ENCODE assay signal across 1 cellular context in the genomic region with DNA sequence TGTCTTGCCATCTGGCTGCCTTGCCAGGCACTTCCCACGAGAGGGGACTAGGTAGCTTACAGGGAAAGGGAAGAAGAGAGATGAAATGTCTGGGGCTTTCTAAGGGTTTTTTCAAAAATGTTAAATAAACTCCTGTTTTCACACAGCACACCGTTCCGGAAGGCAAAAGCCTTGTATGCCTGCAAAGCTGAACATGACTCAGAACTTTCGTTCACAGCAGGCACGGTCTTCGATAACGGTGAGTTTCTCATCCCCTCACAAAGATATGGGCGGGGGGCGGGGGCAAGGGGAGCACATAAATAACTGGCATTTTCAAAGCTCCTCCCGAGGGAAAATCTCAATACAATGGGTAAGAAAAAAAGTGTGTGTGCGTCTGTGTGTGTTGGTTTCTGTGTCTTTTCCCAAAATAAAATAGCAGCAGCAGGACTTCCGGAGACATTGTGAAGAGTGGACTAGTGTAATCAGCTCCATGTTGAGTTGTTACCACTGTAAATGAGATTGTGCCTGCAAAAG.
TF ChIP-seq lines count a peak whose summit lies in the region.

No MANE protein-coding gene starts in this region.

TF ChIP-seq in GM23338, 12 proteins besides CTCF, POLR2A, EP300 and RAD21 (continued from another document):
- TF ChIP-seq, protein P1, sequence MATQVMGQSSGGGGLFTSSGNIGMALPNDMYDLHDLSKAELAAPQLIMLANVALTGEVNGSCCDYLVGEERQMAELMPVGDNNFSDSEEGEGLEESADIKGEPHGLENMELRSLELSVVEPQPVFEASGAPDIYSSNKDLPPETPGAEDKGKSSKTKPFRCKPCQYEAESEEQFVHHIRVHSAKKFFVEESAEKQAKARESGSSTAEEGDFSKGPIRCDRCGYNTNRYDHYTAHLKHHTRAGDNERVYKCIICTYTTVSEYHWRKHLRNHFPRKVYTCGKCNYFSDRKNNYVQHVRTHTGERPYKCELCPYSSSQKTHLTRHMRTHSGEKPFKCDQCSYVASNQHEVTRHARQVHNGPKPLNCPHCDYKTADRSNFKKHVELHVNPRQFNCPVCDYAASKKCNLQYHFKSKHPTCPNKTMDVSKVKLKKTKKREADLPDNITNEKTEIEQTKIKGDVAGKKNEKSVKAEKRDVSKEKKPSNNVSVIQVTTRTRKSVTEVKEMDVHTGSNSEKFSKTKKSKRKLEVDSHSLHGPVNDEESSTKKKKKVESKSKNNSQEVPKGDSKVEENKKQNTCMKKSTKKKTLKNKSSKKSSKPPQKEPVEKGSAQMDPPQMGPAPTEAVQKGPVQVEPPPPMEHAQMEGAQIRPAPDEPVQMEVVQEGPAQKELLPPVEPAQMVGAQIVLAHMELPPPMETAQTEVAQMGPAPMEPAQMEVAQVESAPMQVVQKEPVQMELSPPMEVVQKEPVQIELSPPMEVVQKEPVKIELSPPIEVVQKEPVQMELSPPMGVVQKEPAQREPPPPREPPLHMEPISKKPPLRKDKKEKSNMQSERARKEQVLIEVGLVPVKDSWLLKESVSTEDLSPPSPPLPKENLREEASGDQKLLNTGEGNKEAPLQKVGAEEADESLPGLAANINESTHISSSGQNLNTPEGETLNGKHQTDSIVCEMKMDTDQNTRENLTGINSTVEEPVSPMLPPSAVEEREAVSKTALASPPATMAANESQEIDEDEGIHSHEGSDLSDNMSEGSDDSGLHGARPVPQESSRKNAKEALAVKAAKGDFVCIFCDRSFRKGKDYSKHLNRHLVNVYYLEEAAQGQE (IDR thresholded peaks at IDR 0.05; ENCODE audit: unreplicated experiment), result no peak
- no peak for TF ChIP-seq ZNF331 (CRISPR knock-in tag; IDR thresholded peaks at IDR 0.05; ENCODE audit: low read depth)
- TF ChIP-seq POLR2AphosphoS5 (IDR thresholded peaks at IDR 0.05; ENCODE audit: low read depth), result no peak
- TF ChIP-seq NANOG (IDR thresholded peaks at IDR 0.05; ENCODE audit: borderline replicate concordance), result no peak
- no peak for TF ChIP-seq JUNB (IDR thresholded peaks at IDR 0.05; ENCODE audit: unreplicated experiment)
